In genomic region chr17:33945641-33946546, GRCh38 we compare ENCODE assay signal across 1 cellular context.
TF ChIP-seq lines count a peak whose summit lies in the region.

No MANE protein-coding gene starts in this region.

TF ChIP-seq in K562, 482 proteins besides CTCF, POLR2A, EP300 and RAD21 (continued from another document):
- TF ChIP-seq, protein P1, sequence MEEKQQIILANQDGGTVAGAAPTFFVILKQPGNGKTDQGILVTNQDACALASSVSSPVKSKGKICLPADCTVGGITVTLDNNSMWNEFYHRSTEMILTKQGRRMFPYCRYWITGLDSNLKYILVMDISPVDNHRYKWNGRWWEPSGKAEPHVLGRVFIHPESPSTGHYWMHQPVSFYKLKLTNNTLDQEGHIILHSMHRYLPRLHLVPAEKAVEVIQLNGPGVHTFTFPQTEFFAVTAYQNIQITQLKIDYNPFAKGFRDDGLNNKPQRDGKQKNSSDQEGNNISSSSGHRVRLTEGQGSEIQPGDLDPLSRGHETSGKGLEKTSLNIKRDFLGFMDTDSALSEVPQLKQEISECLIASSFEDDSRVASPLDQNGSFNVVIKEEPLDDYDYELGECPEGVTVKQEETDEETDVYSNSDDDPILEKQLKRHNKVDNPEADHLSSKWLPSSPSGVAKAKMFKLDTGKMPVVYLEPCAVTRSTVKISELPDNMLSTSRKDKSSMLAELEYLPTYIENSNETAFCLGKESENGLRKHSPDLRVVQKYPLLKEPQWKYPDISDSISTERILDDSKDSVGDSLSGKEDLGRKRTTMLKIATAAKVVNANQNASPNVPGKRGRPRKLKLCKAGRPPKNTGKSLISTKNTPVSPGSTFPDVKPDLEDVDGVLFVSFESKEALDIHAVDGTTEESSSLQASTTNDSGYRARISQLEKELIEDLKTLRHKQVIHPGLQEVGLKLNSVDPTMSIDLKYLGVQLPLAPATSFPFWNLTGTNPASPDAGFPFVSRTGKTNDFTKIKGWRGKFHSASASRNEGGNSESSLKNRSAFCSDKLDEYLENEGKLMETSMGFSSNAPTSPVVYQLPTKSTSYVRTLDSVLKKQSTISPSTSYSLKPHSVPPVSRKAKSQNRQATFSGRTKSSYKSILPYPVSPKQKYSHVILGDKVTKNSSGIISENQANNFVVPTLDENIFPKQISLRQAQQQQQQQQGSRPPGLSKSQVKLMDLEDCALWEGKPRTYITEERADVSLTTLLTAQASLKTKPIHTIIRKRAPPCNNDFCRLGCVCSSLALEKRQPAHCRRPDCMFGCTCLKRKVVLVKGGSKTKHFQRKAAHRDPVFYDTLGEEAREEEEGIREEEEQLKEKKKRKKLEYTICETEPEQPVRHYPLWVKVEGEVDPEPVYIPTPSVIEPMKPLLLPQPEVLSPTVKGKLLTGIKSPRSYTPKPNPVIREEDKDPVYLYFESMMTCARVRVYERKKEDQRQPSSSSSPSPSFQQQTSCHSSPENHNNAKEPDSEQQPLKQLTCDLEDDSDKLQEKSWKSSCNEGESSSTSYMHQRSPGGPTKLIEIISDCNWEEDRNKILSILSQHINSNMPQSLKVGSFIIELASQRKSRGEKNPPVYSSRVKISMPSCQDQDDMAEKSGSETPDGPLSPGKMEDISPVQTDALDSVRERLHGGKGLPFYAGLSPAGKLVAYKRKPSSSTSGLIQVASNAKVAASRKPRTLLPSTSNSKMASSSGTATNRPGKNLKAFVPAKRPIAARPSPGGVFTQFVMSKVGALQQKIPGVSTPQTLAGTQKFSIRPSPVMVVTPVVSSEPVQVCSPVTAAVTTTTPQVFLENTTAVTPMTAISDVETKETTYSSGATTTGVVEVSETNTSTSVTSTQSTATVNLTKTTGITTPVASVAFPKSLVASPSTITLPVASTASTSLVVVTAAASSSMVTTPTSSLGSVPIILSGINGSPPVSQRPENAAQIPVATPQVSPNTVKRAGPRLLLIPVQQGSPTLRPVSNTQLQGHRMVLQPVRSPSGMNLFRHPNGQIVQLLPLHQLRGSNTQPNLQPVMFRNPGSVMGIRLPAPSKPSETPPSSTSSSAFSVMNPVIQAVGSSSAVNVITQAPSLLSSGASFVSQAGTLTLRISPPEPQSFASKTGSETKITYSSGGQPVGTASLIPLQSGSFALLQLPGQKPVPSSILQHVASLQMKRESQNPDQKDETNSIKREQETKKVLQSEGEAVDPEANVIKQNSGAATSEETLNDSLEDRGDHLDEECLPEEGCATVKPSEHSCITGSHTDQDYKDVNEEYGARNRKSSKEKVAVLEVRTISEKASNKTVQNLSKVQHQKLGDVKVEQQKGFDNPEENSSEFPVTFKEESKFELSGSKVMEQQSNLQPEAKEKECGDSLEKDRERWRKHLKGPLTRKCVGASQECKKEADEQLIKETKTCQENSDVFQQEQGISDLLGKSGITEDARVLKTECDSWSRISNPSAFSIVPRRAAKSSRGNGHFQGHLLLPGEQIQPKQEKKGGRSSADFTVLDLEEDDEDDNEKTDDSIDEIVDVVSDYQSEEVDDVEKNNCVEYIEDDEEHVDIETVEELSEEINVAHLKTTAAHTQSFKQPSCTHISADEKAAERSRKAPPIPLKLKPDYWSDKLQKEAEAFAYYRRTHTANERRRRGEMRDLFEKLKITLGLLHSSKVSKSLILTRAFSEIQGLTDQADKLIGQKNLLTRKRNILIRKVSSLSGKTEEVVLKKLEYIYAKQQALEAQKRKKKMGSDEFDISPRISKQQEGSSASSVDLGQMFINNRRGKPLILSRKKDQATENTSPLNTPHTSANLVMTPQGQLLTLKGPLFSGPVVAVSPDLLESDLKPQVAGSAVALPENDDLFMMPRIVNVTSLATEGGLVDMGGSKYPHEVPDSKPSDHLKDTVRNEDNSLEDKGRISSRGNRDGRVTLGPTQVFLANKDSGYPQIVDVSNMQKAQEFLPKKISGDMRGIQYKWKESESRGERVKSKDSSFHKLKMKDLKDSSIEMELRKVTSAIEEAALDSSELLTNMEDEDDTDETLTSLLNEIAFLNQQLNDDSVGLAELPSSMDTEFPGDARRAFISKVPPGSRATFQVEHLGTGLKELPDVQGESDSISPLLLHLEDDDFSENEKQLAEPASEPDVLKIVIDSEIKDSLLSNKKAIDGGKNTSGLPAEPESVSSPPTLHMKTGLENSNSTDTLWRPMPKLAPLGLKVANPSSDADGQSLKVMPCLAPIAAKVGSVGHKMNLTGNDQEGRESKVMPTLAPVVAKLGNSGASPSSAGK (IDR thresholded peaks at IDR 0.05): no peak
- TF ChIP-seq ARHGAP35 (IDR thresholded peaks at IDR 0.05; ENCODE audit: partially characterized antibody) (no peak), ZNF316 (IDR thresholded peaks at IDR 0.05) (peak; percentile 27; the same call in 1 of the 2 replicates)
